30 cellular contexts compared by ENCODE assay signal in genomic region chr13:26882731-26883130, GRCh38.
"Had no signal": no experiment of that assay in that cellular context is flagged by ENCODE, and none has a peak within 500 bp of the region (broad histone marks: within the 10 kb centered on the region; RNA-seq: fewer than 3 reads in every experiment).

No MANE protein-coding gene starts in this region.

- DNase-seq: activated CD4-positive, alpha-beta T cell treated with anti-CD3 and anti-CD28 coated beads, Interleukin-2, amount 10 ng/mL, durations not matched to agents 24 days and 14 days; activated CD4-positive, alpha-beta T cell treated with anti-CD3 and anti-CD28 coated beads, Interleukin-2, amount 50 U/mL, for 4 hours; activated CD8-positive, alpha-beta T cell treated with anti-CD3 and anti-CD28 coated beads for 36 hours; activated effector memory CD4-positive, alpha-beta T cell treated with anti-CD3 and anti-CD28 coated beads, Interleukin-2, amount 50 U/mL, for 16 hours; activated naive CD4-positive, alpha-beta T cell treated with Interleukin-2 at 50 U/mL for 16 hours; activated T-cell treated with anti-CD3 and anti-CD28 coated beads, Interleukin-2, amount 50 U/mL, for 1 hour; activated T-cell treated with anti-CD3 and anti-CD28 coated beads, Interleukin-2, amount 50 U/mL, for 72 hours; adrenal gland; caudate nucleus; cerebellar nuclear complex; MM.1S; NCI-H1092; NCI-H1436 treated with DMSO at 0.1 percent for 48 hours; NCI-H1694 treated with DMSO at 0.1 percent for 48 hours; NCI-H2029 treated with DMSO at 0.1 percent for 48 hours; NCI-H2107; NCI-H2171; NCI-H510A; NCI-H526; NCI-H748 treated with DMSO at 0.1 percent for 48 hours; PC-3; Peyer's patch; SJCRH30; T1000 had no signal

- H3K36me3 ChIP-seq: adrenal gland, Peyer's patch, SJCRH30 had no signal

- H3K4me1 ChIP-seq: adrenal gland, Peyer's patch, SJCRH30 had no signal

- ATAC-seq: activated CD8-positive, alpha-beta T cell treated with anti-CD3 and anti-CD28 coated beads for 36 hours; activated naive CD4-positive, alpha-beta T cell treated with anti-CD3 and anti-CD28 coated beads, Interleukin-2, amount 50 U/mL, for 72 hours; activated T-cell treated with anti-CD3 and anti-CD28 coated beads, Interleukin-2, amount 50 U/mL, for 72 hours; activated T-helper 17 cell treated with anti-CD3 and anti-CD28 coated beads, Interleukin-2, amount 50 U/mL, for 72 hours; PC-3; Right ventricle myocardium inferior had no signal

- H3K27ac ChIP-seq: adrenal gland, KMS-11, Peyer's patch, RWPE1, SJCRH30, SK-N-MC had no signal

- H3K27me3 ChIP-seq: adrenal gland, Peyer's patch had no signal

- H3K4me3 ChIP-seq: adrenal gland, Peyer's patch, SJCRH30, SK-N-MC had no signal

- H3K9me3 ChIP-seq: adrenal gland, Peyer's patch, SJCRH30 had no signal
